ENCODE assay signal across 2 cellular contexts in the genomic region with DNA sequence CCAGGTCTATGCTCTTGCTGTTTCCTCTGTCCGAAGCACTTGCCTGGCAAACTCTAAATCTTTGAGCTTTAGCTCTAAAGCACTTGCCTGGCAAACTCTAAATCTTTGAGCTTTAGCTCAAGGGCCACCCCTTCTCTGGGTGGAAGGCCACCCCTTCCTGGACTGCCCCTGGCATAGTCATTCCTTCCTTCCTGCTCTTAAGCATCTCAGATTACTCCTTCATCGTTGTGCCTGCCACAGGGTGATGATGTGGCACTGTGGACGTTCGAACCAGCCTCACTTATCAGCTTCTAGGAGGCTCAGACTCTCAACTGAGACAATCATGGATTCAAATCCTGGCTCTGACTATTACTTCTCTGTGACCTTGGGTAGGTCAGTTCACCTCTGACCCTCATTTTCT.
TF ChIP-seq lines count a peak whose summit lies in the region.

No MANE protein-coding gene starts in this region.

TF ChIP-seq in SK-N-SH treated with all-trans-retinoic acid at 6 μM for 48 hours, 23 proteins besides CTCF, POLR2A, EP300 and RAD21 (continued from another document):
- TF ChIP-seq CSRNP3 (CRISPR knock-in tag; IDR thresholded peaks at IDR 0.05) (no peak), ESRRG (CRISPR knock-in tag; IDR thresholded peaks at IDR 0.05) (no peak)
TF ChIP-seq in SK-N-SH treated with all-trans-retinoic acid at 6 μM for 48 hours: peak in this region for 0.

TF ChIP-seq in SK-N-SH, 30 proteins besides CTCF, POLR2A, EP300 and RAD21 (continued from another document):
- TF ChIP-seq, protein P1, sequence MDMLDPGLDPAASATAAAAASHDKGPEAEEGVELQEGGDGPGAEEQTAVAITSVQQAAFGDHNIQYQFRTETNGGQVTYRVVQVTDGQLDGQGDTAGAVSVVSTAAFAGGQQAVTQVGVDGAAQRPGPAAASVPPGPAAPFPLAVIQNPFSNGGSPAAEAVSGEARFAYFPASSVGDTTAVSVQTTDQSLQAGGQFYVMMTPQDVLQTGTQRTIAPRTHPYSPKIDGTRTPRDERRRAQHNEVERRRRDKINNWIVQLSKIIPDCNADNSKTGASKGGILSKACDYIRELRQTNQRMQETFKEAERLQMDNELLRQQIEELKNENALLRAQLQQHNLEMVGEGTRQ (IDR thresholded peaks at IDR 0.05; ENCODE audit: borderline replicate concordance, low read depth, low read length): no peak
- TF ChIP-seq TAF1 (IDR thresholded peaks at IDR 0.05; ENCODE audit: borderline replicate concordance, low read depth, low read length): no peak
- TF ChIP-seq CHD2 (IDR thresholded peaks at IDR 0.05; ENCODE audit: low read length, partially characterized antibody): no peak
- TF ChIP-seq SIN3A (IDR thresholded peaks at IDR 0.05; ENCODE audit: borderline replicate concordance, low read depth, low read length): no peak
- no peak for TF ChIP-seq YY1 (IDR thresholded peaks at IDR 0.05; ENCODE audit: low read depth)
- no peak for TF ChIP-seq RFX5 (IDR thresholded peaks at IDR 0.05; ENCODE audit: low read length)
- no peak for TF ChIP-seq MAX (IDR thresholded peaks at IDR 0.05; ENCODE audit: low read depth)
- TF ChIP-seq, protein P2, sequence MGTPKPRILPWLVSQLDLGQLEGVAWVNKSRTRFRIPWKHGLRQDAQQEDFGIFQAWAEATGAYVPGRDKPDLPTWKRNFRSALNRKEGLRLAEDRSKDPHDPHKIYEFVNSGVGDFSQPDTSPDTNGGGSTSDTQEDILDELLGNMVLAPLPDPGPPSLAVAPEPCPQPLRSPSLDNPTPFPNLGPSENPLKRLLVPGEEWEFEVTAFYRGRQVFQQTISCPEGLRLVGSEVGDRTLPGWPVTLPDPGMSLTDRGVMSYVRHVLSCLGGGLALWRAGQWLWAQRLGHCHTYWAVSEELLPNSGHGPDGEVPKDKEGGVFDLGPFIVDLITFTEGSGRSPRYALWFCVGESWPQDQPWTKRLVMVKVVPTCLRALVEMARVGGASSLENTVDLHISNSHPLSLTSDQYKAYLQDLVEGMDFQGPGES (IDR thresholded peaks at IDR 0.05; ENCODE audit: low read depth, low read length): no peak
- TF ChIP-seq, protein P3, sequence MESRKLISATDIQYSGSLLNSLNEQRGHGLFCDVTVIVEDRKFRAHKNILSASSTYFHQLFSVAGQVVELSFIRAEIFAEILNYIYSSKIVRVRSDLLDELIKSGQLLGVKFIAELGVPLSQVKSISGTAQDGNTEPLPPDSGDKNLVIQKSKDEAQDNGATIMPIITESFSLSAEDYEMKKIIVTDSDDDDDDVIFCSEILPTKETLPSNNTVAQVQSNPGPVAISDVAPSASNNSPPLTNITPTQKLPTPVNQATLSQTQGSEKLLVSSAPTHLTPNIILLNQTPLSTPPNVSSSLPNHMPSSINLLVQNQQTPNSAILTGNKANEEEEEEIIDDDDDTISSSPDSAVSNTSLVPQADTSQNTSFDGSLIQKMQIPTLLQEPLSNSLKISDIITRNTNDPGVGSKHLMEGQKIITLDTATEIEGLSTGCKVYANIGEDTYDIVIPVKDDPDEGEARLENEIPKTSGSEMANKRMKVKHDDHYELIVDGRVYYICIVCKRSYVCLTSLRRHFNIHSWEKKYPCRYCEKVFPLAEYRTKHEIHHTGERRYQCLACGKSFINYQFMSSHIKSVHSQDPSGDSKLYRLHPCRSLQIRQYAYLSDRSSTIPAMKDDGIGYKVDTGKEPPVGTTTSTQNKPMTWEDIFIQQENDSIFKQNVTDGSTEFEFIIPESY (IDR thresholded peaks at IDR 0.05; ENCODE audit: borderline replicate concordance, low read depth): no peak
- no peak for TF ChIP-seq FOXJ3 (CRISPR knock-in tag; IDR thresholded peaks at IDR 0.05)
- no peak for TF ChIP-seq FOSL2 (IDR thresholded peaks at IDR 0.05; ENCODE audit: borderline replicate concordance, low read depth)
- no peak for TF ChIP-seq JUND (IDR thresholded peaks at IDR 0.05)
